ENCODE assay signal across 36 cellular contexts in the genomic region with DNA sequence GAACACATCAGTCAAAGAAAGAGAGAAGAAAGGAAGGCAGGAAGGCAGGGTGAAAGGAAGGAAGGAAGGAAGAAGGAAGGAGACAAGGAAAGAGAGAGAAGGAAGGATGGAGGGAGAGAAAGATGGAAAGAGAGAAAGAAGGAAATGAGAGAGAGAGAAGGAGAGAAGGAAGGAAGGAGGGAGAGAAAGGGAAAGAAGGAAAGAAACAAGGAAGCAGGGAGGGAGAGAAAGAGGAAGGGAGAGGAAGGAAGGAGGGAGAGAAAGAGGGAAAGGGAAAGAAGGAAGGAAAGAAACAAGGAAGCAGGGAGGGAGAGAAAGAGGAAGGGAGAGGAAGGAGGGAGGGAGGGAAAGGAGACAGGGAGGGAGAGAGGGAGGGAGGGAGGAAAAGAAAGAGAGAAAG. TPM values are rescaled to one million over a fixed set of nuclear protein-coding genes. Genes with fewer than 3 reads are reported as not detected.
"Had no signal": no experiment of that assay in that cellular context is flagged by ENCODE, and none has a peak within 500 bp of the region (broad histone marks: within the 10 kb centered on the region; RNA-seq: fewer than 3 reads in every experiment).

No MANE protein-coding gene starts in this region.

- H3K4me3 ChIP-seq: ascending aorta, body of pancreas, breast epithelium had no signal

- H3K36me3 ChIP-seq: ascending aorta, brain microvascular endothelial cell, breast epithelium had no signal

- H3K4me1 ChIP-seq: ascending aorta, body of pancreas, breast epithelium had no signal

- DNase-seq: activated B cell treated with CpG ODN at 0.5 μM for 24 hours; activated CD4-positive, alpha-beta memory T cell treated with anti-CD3 and anti-CD28 coated beads for 36 hours; activated CD4-positive, alpha-beta T cell treated with anti-CD3 and anti-CD28 coated beads for 4 hours; activated CD4-positive, alpha-beta T cell treated with anti-CD3 and anti-CD28 coated beads, Interleukin-2, amount 10 ng/mL, durations not matched to agents 24 days and 14 days; activated CD4-positive, alpha-beta T cell treated with anti-CD3 and anti-CD28 coated beads, Interleukin-2, amount 50 U/mL, for 1 hour; activated CD4-positive, alpha-beta T cell treated with anti-CD3 and anti-CD28 coated beads, Interleukin-2, amount 50 U/mL, for 4 hours; activated CD4-positive, CD25-positive, alpha-beta regulatory T cell treated with anti-CD3 and anti-CD28 coated beads, Interleukin-2, amount 50 U/mL, for 72 hours; activated CD8-positive, alpha-beta memory T cell treated with anti-CD3 and anti-CD28 coated beads, Interleukin-2, amount 50 U/mL, for 4 hours; activated CD8-positive, alpha-beta T cell treated with anti-CD3 and anti-CD28 coated beads for 36 hours; activated effector memory CD4-positive, alpha-beta T cell treated with Interleukin-2 at 50 U/mL for 16 hours; activated gamma-delta T cell; activated naive CD4-positive, alpha-beta T cell treated with anti-CD3 and anti-CD28 coated beads, Interleukin-2, amount 10 ng/mL, durations not matched to agents 7 days and 5 days; activated naive CD4-positive, alpha-beta T cell treated with Interleukin-2 at 50 U/mL for 16 hours; activated naive CD8-positive, alpha-beta T cell treated with anti-CD3 and anti-CD28 coated beads, Interleukin-2, amount 10 ng/mL, durations not matched to agents 7 days and 5 days; activated naive CD8-positive, alpha-beta T cell treated with anti-CD3 and anti-CD28 coated beads, Interleukin-2, amount 50 U/mL, for 24 hours; activated T-cell treated with anti-CD3 and anti-CD28 coated beads for 4 hours; activated T-cell treated with anti-CD3 and anti-CD28 coated beads, Interleukin-2, amount 50 U/mL, for 1 hour; activated T-cell treated with anti-CD3 and anti-CD28 coated beads, Interleukin-2, amount 50 U/mL, for 4 hours; activated T-cell treated with anti-CD3 and anti-CD28 coated beads, Interleukin-2, amount 50 U/mL, for 72 hours; amygdala; anterior cingulate cortex; body of pancreas; brain microvascular endothelial cell; central memory CD4-positive, alpha-beta T cell; T-helper 1 cell; T-helper 2 cell; T-helper 9 cell had no signal

- H3K4me3 Mint-ChIP-seq: activated B cell treated with CpG ODN at 0.5 μM for 24 hours; activated CD4-positive, alpha-beta memory T cell treated with anti-CD3 and anti-CD28 coated beads for 36 hours; activated CD4-positive, alpha-beta T cell treated with anti-CD3 and anti-CD28 coated beads, Interleukin-2, amount 10 ng/mL, durations not matched to agents 24 days and 14 days; activated CD8-positive, alpha-beta T cell treated with anti-CD3 and anti-CD28 coated beads for 36 hours; activated naive CD4-positive, alpha-beta T cell treated with anti-CD3 and anti-CD28 coated beads, Interleukin-2, amount 10 ng/mL, durations not matched to agents 7 days and 5 days; activated naive CD4-positive, alpha-beta T cell treated with anti-CD3 and anti-CD28 coated beads, Interleukin-2, amount 50 U/mL, for 24 hours; activated naive CD8-positive, alpha-beta T cell; activated naive CD8-positive, alpha-beta T cell treated with anti-CD3 and anti-CD28 coated beads, Interleukin-2, amount 10 ng/mL, durations not matched to agents 7 days and 5 days; activated naive CD8-positive, alpha-beta T cell treated with anti-CD3 and anti-CD28 coated beads, Interleukin-2, amount 50 U/mL, for 24 hours; activated T-cell treated with anti-CD3 and anti-CD28 coated beads, Interleukin-2, amount 50 U/mL, for 4 hours; activated T-cell treated with anti-CD3 and anti-CD28 coated beads, Interleukin-2, amount 50 U/mL, for 72 hours; T-helper 1 cell treated with Interleukin-12 subunit alpha and Interleukin-12 subunit beta and Interleukin-4 antibody, amounts not matched to agents 30 μg/mL and 1 μg/mL, for 36 hours; T-helper 2 cell treated with Interferon-gamma antibody and Interleukin-4, amounts not matched to agents 5 μg/mL and 100 μg/mL, for 36 hours had no signal

- H3K27ac Mint-ChIP-seq: activated B cell treated with CpG ODN at 0.5 μM for 24 hours; activated CD4-positive, alpha-beta memory T cell treated with anti-CD3 and anti-CD28 coated beads for 36 hours; activated CD4-positive, alpha-beta T cell treated with anti-CD3 and anti-CD28 coated beads, Interleukin-2, amount 10 ng/mL, durations not matched to agents 24 days and 14 days; activated CD8-positive, alpha-beta T cell treated with anti-CD3 and anti-CD28 coated beads for 36 hours; activated naive CD4-positive, alpha-beta T cell treated with anti-CD3 and anti-CD28 coated beads, Interleukin-2, amount 10 ng/mL, durations not matched to agents 7 days and 5 days; activated naive CD4-positive, alpha-beta T cell treated with anti-CD3 and anti-CD28 coated beads, Interleukin-2, amount 50 U/mL, for 24 hours; activated naive CD8-positive, alpha-beta T cell; activated naive CD8-positive, alpha-beta T cell treated with anti-CD3 and anti-CD28 coated beads, Interleukin-2, amount 10 ng/mL, durations not matched to agents 7 days and 5 days; activated naive CD8-positive, alpha-beta T cell treated with anti-CD3 and anti-CD28 coated beads, Interleukin-2, amount 50 U/mL, for 24 hours; activated T-cell treated with anti-CD3 and anti-CD28 coated beads, Interleukin-2, amount 50 U/mL, for 72 hours; activated T-helper 2 cell treated with anti-CD3 and anti-CD28 coated beads, Interferon-gamma antibody, Interleukin-2, Interleukin-4, amounts not matched to agents 10 μg/mL and 5 μg/mL and 100 μg/mL, durations not matched to agents 14 hours and 24 hours and 36 hours; T-helper 1 cell treated with Interleukin-12 subunit alpha and Interleukin-12 subunit beta and Interleukin-4 antibody, amounts not matched to agents 30 μg/mL and 1 μg/mL, for 36 hours; T-helper 2 cell treated with Interferon-gamma antibody and Interleukin-4, amounts not matched to agents 5 μg/mL and 100 μg/mL, for 36 hours had no signal

- ATAC-seq: activated CD8-positive, alpha-beta T cell treated with anti-CD3 and anti-CD28 coated beads for 36 hours; activated naive CD8-positive, alpha-beta T cell treated with anti-CD3 and anti-CD28 coated beads, Interleukin-2, amount 50 U/mL, for 24 hours; activated T-cell treated with anti-CD3 and anti-CD28 coated beads, Interleukin-2, amount 50 U/mL, for 4 hours; activated T-cell treated with anti-CD3 and anti-CD28 coated beads, Interleukin-2, amount 50 U/mL, for 72 hours; body of pancreas had no signal

- H3K36me3 Mint-ChIP-seq: activated CD4-positive, alpha-beta memory T cell treated with anti-CD3 and anti-CD28 coated beads for 36 hours; activated naive CD4-positive, alpha-beta T cell treated with anti-CD3 and anti-CD28 coated beads, Interleukin-2, amount 10 ng/mL, durations not matched to agents 7 days and 5 days; activated naive CD4-positive, alpha-beta T cell treated with anti-CD3 and anti-CD28 coated beads, Interleukin-2, amount 50 U/mL, for 24 hours; activated naive CD8-positive, alpha-beta T cell; activated naive CD8-positive, alpha-beta T cell treated with anti-CD3 and anti-CD28 coated beads, Interleukin-2, amount 10 ng/mL, durations not matched to agents 7 days and 5 days had no signal

- H3K9me3 Mint-ChIP-seq: activated B cell treated with CpG ODN at 0.5 μM for 24 hours; activated CD4-positive, alpha-beta memory T cell treated with anti-CD3 and anti-CD28 coated beads for 36 hours; activated CD4-positive, alpha-beta T cell treated with anti-CD3 and anti-CD28 coated beads, Interleukin-2, amount 10 ng/mL, durations not matched to agents 24 days and 14 days; activated CD8-positive, alpha-beta T cell treated with anti-CD3 and anti-CD28 coated beads for 36 hours; activated naive CD4-positive, alpha-beta T cell treated with anti-CD3 and anti-CD28 coated beads, Interleukin-2, amount 10 ng/mL, durations not matched to agents 7 days and 5 days; activated naive CD4-positive, alpha-beta T cell treated with anti-CD3 and anti-CD28 coated beads, Interleukin-2, amount 50 U/mL, for 24 hours; activated naive CD8-positive, alpha-beta T cell treated with anti-CD3 and anti-CD28 coated beads, Interleukin-2, amount 10 ng/mL, durations not matched to agents 7 days and 5 days; activated naive CD8-positive, alpha-beta T cell treated with anti-CD3 and anti-CD28 coated beads, Interleukin-2, amount 50 U/mL, for 24 hours; activated T-cell treated with anti-CD3 and anti-CD28 coated beads, Interleukin-2, amount 50 U/mL, for 4 hours; activated T-cell treated with anti-CD3 and anti-CD28 coated beads, Interleukin-2, amount 50 U/mL, for 72 hours; activated T-helper 2 cell treated with anti-CD3 and anti-CD28 coated beads, Interferon-gamma antibody, Interleukin-2, Interleukin-4, amounts not matched to agents 10 μg/mL and 5 μg/mL and 100 μg/mL, durations not matched to agents 14 hours and 24 hours and 36 hours; T-helper 1 cell treated with Interleukin-12 subunit alpha and Interleukin-12 subunit beta and Interleukin-4 antibody, amounts not matched to agents 30 μg/mL and 1 μg/mL, for 36 hours; T-helper 2 cell treated with Interferon-gamma antibody and Interleukin-4, amounts not matched to agents 5 μg/mL and 100 μg/mL, for 36 hours had no signal

- H3K9me3 ChIP-seq: ascending aorta, body of pancreas, breast epithelium had no signal

- H3K27me3 ChIP-seq: ascending aorta, body of pancreas, breast epithelium had no signal

- H3K4me1 Mint-ChIP-seq: activated B cell treated with CpG ODN at 0.5 μM for 24 hours; activated naive CD4-positive, alpha-beta T cell treated with anti-CD3 and anti-CD28 coated beads, Interleukin-2, amount 10 ng/mL, durations not matched to agents 7 days and 5 days; activated naive CD4-positive, alpha-beta T cell treated with anti-CD3 and anti-CD28 coated beads, Interleukin-2, amount 50 U/mL, for 24 hours had no signal

- H3K27ac ChIP-seq: ascending aorta, body of pancreas, brain microvascular endothelial cell, breast epithelium, VCaP had no signal

RNA-seq across cellular contexts. Expression of gene SAMD11, which starts 35.4 kb away (rescaled TPM):
- total RNA-seq: activated B cell treated with CpG ODN at 0.5 μM for 24 hours; activated CD4-positive, alpha-beta memory T cell treated with anti-CD3 and anti-CD28 coated beads for 36 hours; activated CD4-positive, alpha-beta T cell treated with anti-CD3 and anti-CD28 coated beads, Interleukin-2, amount 10 ng/mL, durations not matched to agents 24 days and 14 days; activated CD8-positive, alpha-beta memory T cell treated with anti-CD3 and anti-CD28 coated beads for 36 hours; activated CD8-positive, alpha-beta T cell treated with anti-CD3 and anti-CD28 coated beads for 36 hours; activated T-cell treated with anti-CD3 and anti-CD28 coated beads, Interleukin-2, amount 50 U/mL, for 4 hours; activated T-helper 2 cell treated with anti-CD3 and anti-CD28 coated beads, Interferon-gamma antibody, Interleukin-2, Interleukin-4, amounts not matched to agents 10 μg/mL and 5 μg/mL and 100 μg/mL, durations not matched to agents 14 hours and 24 hours and 36 hours had no signal
